Comparison of ENCODE assay signal across 13 cellular contexts in genomic region chr15:78104119-78104479, GRCh38. TPM values are rescaled to one million over a fixed set of nuclear protein-coding genes. Genes with fewer than 3 reads are reported as not detected.
A peak's percentile ranks its signal among the peaks of the same experiment; 100 is the strongest.
DNase-seq lines count a peak whose midpoint lies in the region; ATAC-seq and TF ChIP-seq lines count a peak whose summit lies in the region.
"Had no signal": no experiment of that assay in that cellular context is flagged by ENCODE, and none has a peak within 500 bp of the region (broad histone marks: within the 10 kb centered on the region; RNA-seq: fewer than 3 reads in every experiment).

No MANE protein-coding gene starts in this region.

- no peak for TF ChIP-seq CTCF in breast epithelium (IDR thresholded peaks at IDR 0.05)

- H3K27ac ChIP-seq in caudate nucleus (ENCODE audit: low read depth, low read length) (no peak overlapping the region), breast epithelium (no peak overlapping the region)

- intact Hi-C loops in breast epithelium (cut with DNase I; ENCODE audit: low total_unique reads): no loop called here

- H3K4me1 Mint-ChIP-seq in T-helper 17 cell: peaks cover 41% of the 10 kb centered on the region
- peaks cover 42 to 43% of the 10 kb centered on the region in 2 donors for H3K4me1 Mint-ChIP-seq in natural killer cell treated with Interleukin-12 subunit alpha and Interleukin-12 subunit beta and Interleukin-15 and Interleukin-18, amount 100 ng/mL, for 72 hours (ENCODE audit: low read depth in 2 of 2)

- peak overlapping the region; percentile 72 for H3K4me3 Mint-ChIP-seq in T-helper 17 cell
- H3K4me3 Mint-ChIP-seq in natural killer cell treated with Interleukin-12 subunit alpha and Interleukin-12 subunit beta and Interleukin-15 and Interleukin-18, amount 100 ng/mL, for 72 hours: peak overlapping the region; percentile 79
- H3K4me3 Mint-ChIP-seq: mesothelial cell of epicardium had no signal

- H3K4me1 ChIP-seq in breast epithelium: no peaks in the 10 kb centered on the region

- TF ChIP-seq POLR2A in breast epithelium (IDR thresholded peaks at IDR 0.05): no peak

- peak; percentile 9 for ATAC-seq in GM18867 (IDR thresholded peaks at IDR 0.05; ENCODE audit: unreplicated experiment)
- peak; percentile 19 for ATAC-seq in GM21619 (IDR thresholded peaks at IDR 0.05; ENCODE audit: unreplicated experiment)
- peak; percentile 4 for ATAC-seq in T-helper 17 cell
- peak; percentile 21 to 55 for ATAC-seq in natural killer cell treated with Interleukin-12 subunit alpha and Interleukin-12 subunit beta and Interleukin-15 and Interleukin-18, amount 100 ng/mL, for 72 hours

- H3K27me3 Mint-ChIP-seq in T-helper 17 cell: no peaks in the 10 kb centered on the region
- peaks cover 0 to 3% of the 10 kb centered on the region in 2 donors for H3K27me3 Mint-ChIP-seq in natural killer cell treated with Interleukin-12 subunit alpha and Interleukin-12 subunit beta and Interleukin-15 and Interleukin-18, amount 100 ng/mL, for 72 hours

- no peaks in the 10 kb centered on the region for H3K36me3 Mint-ChIP-seq in T-helper 17 cell (ENCODE audit: low read depth)
- no peaks in the 10 kb centered on the region for H3K36me3 Mint-ChIP-seq in natural killer cell treated with Interleukin-12 subunit alpha and Interleukin-12 subunit beta and Interleukin-15 and Interleukin-18, amount 100 ng/mL, for 72 hours

- no peaks in the 10 kb centered on the region for H3K36me3 ChIP-seq in breast epithelium

- H3K27me3 ChIP-seq in breast epithelium: no peaks in the 10 kb centered on the region

- no peak for DNase-seq in T-helper 17 cell
- DNase-seq in natural killer cell treated with Interleukin-12 subunit alpha and Interleukin-12 subunit beta and Interleukin-15 and Interleukin-18, amount 100 ng/mL, for 72 hours (ENCODE audit: low spot score): no peak
- no peak for DNase-seq in caudate nucleus (lab: John Stamatoyannopoulos, UW)
- no peak for DNase-seq in hippocampal formation (lab: John Stamatoyannopoulos, UW)
- DNase-seq in retina: no peak
- no peak for DNase-seq in breast epithelium (ENCODE audit: low spot score in 2 of 2)
- DNase-seq: COR-L47, NCI-H510A, Right ventricle myocardium superior had no signal

- H3K4me3 ChIP-seq in breast epithelium: no peak overlapping the region

- no peaks in the 10 kb centered on the region for H3K9me3 Mint-ChIP-seq in natural killer cell treated with Interleukin-12 subunit alpha and Interleukin-12 subunit beta and Interleukin-15 and Interleukin-18, amount 100 ng/mL, for 72 hours
- H3K9me3 Mint-ChIP-seq: mesothelial cell of epicardium had no signal

- no peaks in the 10 kb centered on the region for H3K9me3 ChIP-seq in T-helper 17 cell (ENCODE audit: control insufficient read depth, low read length, poor library complexity, severe bottlenecking)
- H3K9me3 ChIP-seq in breast epithelium: no peaks in the 10 kb centered on the region

- H3K27ac Mint-ChIP-seq in T-helper 17 cell: peak overlapping the region; percentile 94
- peak overlapping the region; percentile 89 to 93 for H3K27ac Mint-ChIP-seq in natural killer cell treated with Interleukin-12 subunit alpha and Interleukin-12 subunit beta and Interleukin-15 and Interleukin-18, amount 100 ng/mL, for 72 hours
- H3K27ac Mint-ChIP-seq: mesothelial cell of epicardium had no signal

RNA-seq across cellular contexts. Expression of gene SH2D7, which starts 11.7 kb away (rescaled TPM):
- total RNA-seq in T-helper 17 cell: not detected
- total RNA-seq in natural killer cell treated with Interleukin-12 subunit alpha and Interleukin-12 subunit beta and Interleukin-15 and Interleukin-18, amount 100 ng/mL, for 72 hours: not detected
- total RNA-seq in breast epithelium: not detected
- total RNA-seq: cerebellum, mesothelial cell of epicardium, Right ventricle myocardium superior had no signal

RNA-seq across cellular contexts. Expression of gene TBC1D2B, which starts 26.6 kb away (rescaled TPM):
- 100 to 1,000 TPM in 1 of 2 donors, 10 to 100 TPM in 1; 91.0 to 130 TPM for total RNA-seq in T-helper 17 cell
- 10 to 100 TPM; 54.1 to 97.0 TPM for total RNA-seq in natural killer cell treated with Interleukin-12 subunit alpha and Interleukin-12 subunit beta and Interleukin-15 and Interleukin-18, amount 100 ng/mL, for 72 hours
- 10 to 100 TPM; 44.9 to 71.0 (median 69.2) TPM for total RNA-seq in breast epithelium

RNA-seq across cellular contexts. Expression of gene CIB2, which starts 27.1 kb away (rescaled TPM):
- total RNA-seq in T-helper 17 cell: under 1 TPM; 0.63 to 0.65 TPM
- total RNA-seq in natural killer cell treated with Interleukin-12 subunit alpha and Interleukin-12 subunit beta and Interleukin-15 and Interleukin-18, amount 100 ng/mL, for 72 hours: 1 to 10 TPM in 1 of 2 donors, under 1 TPM in 1; 0.67 to 1.8 TPM
- 1 to 10 TPM; 2.9 to 5.8 (median 4.9) TPM for total RNA-seq in breast epithelium

RNA-seq across cellular contexts. Expression of gene IDH3A, which starts 45.1 kb away (rescaled TPM):
- 10 to 100 TPM; 37.8 to 51.2 TPM for total RNA-seq in T-helper 17 cell
- 100 to 1,000 TPM; 135 to 169 TPM for total RNA-seq in natural killer cell treated with Interleukin-12 subunit alpha and Interleukin-12 subunit beta and Interleukin-15 and Interleukin-18, amount 100 ng/mL, for 72 hours
- total RNA-seq in breast epithelium: 10 to 100 TPM; 44.2 to 63.2 (median 52.0) TPM
